Comparison of ENCODE assay signal across 23 cellular contexts in the genomic region with DNA sequence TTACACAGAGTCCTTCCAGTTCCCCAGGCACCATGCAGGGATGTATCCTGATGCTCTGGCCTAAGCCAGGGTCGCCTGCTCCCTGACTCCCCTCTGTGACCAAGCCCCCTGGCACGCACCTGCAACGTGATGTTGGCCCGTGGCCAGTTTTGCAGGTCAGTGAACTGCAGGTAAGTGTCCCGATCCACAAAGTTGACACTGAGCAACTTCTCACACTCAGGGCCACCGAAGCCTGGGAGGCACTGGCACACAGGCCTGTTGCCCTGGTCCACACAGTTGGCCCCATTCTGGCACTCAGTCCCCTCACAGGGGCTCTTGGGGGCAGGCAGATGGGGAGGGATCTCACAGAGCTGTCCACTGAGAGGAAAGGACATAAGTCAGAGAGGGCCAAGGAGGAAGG.
"Had no signal": no experiment of that assay in that cellular context is flagged by ENCODE, and none has a peak within 500 bp of the region (broad histone marks: within the 10 kb centered on the region; RNA-seq: fewer than 3 reads in every experiment).

No MANE protein-coding gene starts in this region.

- H3K27me3 ChIP-seq: SJSA1 had no signal

- H3K4me2 ChIP-seq: KMS-11 had no signal

- H3K4me3 ChIP-seq: K562, SJSA1, SK-N-MC had no signal

- H3K36me3 ChIP-seq: SJSA1 had no signal

- H3K27ac ChIP-seq: HL-60, KMS-11, SJSA1, SK-N-MC had no signal

- ATAC-seq: K562 had no signal

- H3K27ac Mint-ChIP-seq: IgD-negative memory B cell had no signal

- H3K4me1 Mint-ChIP-seq: IgD-negative memory B cell had no signal

- H3K4me1 ChIP-seq: SJSA1 had no signal

- H3K27me3 Mint-ChIP-seq: IgD-negative memory B cell had no signal

- DNase-seq: Kasumi-1, MM.1S, NCI-H1092 treated with DMSO at 0.1 percent for 48 hours, NCI-H1436, NCI-H187, NCI-H2029, NCI-H2081 treated with DMSO at 0.1 percent for 48 hours, NCI-H2171, NCI-H226, NCI-H446, NCI-H510A, NCI-H524 treated with DMSO at 0.1 percent for 48 hours, NCI-H69, NCI-H774, Right ventricle myocardium superior, RPMI8226, SIG-M5 had no signal

- H3K9ac ChIP-seq: KMS-11 had no signal
